In the genomic region with DNA sequence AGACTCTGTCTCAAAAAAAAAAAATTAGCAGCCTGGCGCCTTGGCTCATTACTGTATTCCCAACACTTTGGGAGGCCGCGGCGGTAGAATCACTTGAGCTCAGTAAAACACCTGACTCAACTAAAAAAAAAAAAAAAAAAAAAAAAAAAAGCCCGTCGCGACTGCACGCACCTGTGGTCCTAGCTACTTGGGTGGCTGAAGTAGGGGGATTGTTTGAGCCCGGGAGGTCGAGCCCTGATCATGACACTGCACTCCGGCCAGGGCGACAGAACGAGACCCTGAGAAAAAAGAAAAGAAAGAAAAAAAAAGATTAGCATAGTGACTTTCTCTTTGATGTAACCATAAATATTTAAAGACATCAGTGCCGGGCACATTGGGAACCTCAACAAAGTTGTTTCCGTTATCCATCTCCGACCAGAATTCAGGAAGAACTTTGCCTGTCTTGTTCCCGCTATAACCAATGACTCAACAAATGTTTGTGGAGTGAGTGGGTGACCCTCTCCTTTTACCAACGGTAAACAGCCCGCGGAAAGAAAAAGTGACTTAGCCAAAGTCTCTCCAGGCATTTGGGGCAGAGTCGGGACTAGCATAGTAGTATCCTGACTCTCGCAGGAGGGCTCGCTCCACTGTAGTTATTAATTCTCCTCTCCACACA, we compare ENCODE assay signal across 8 cellular contexts. TPM values are rescaled to one million over a fixed set of nuclear protein-coding genes. Genes with fewer than 3 reads are reported as not detected.
A peak's percentile ranks its signal among the peaks of the same experiment; 100 is the strongest.
DNase-seq lines count a peak whose midpoint lies in the region; ATAC-seq, FAIRE-seq and TF ChIP-seq lines count a peak whose summit lies in the region.

No MANE protein-coding gene starts in this region.

- TF ChIP-seq POLR2A in body of pancreas (IDR thresholded peaks at IDR 0.05) = no peak

- no peak for TF ChIP-seq CTCF in body of pancreas (IDR thresholded peaks at IDR 0.05)
- no peak for TF ChIP-seq CTCF in kidney (IDR thresholded peaks at IDR 0.05; ENCODE audit: borderline replicate concordance, extremely low read depth, insufficient read depth)

- H3K27ac ChIP-seq in body of pancreas = peak overlapping the region; percentile 26 to 76 (median 72)
- peak overlapping the region; percentile 69 to 86 for H3K27ac ChIP-seq in kidney (ENCODE audit: low read depth in 2 of 2, low read length in 2 of 2)

- H3K9me3 Mint-ChIP-seq in stimulated activated naive B cell treated with anti-CD40 and anti-IgM and Interleukin-4, amounts not matched to agents 10 μg/mL and 1 μg/mL and 100 μg/mL, for 72 hours = no peaks in the 10 kb centered on the region

- no peaks in the 10 kb centered on the region for H3K9me3 ChIP-seq in body of pancreas
- H3K9me3 ChIP-seq in kidney (ENCODE audit: control insufficient read depth in 1 of 2, low read length in 2 of 2) = no peaks in the 10 kb centered on the region

- H3K4me3 ChIP-seq in body of pancreas = peak overlapping the region; percentile 64 to 71
- H3K4me3 ChIP-seq in kidney (ENCODE audit: low read length in 2 of 2) = peak overlapping the region; percentile 93 to 100

- no peaks in the 10 kb centered on the region for H3K27me3 Mint-ChIP-seq in stimulated activated naive B cell treated with anti-CD40 and anti-IgM and Interleukin-4, amounts not matched to agents 10 μg/mL and 1 μg/mL and 100 μg/mL, for 72 hours

- peak overlapping the region; percentile 94 for H3K27ac Mint-ChIP-seq in stimulated activated naive B cell treated with anti-CD40 and anti-IgM and Interleukin-4, amounts not matched to agents 10 μg/mL and 1 μg/mL and 100 μg/mL, for 72 hours

- H3K4me1 ChIP-seq in body of pancreas (peaks cover 36% of the 10 kb centered on the region), kidney (ENCODE audit: control insufficient read depth in 1 of 2, insufficient read depth in 1 of 2, low read depth in 1 of 2, low read length in 2 of 2) (peaks cover 6 to 15% of the 10 kb centered on the region in 2 donors)

- H3K36me3 Mint-ChIP-seq in stimulated activated naive B cell treated with anti-CD40 and anti-IgM and Interleukin-4, amounts not matched to agents 10 μg/mL and 1 μg/mL and 100 μg/mL, for 72 hours = peaks cover 16 to 17% of the 10 kb centered on the region in 2 donors

- peak overlapping the region; percentile 57 to 99 for H3K9ac ChIP-seq in kidney (ENCODE audit: low read length in 2 of 2)

- H3K36me3 ChIP-seq in body of pancreas (replicated peaks in 1 of 2; ENCODE audit: insufficient read depth in 1 of 2, low read depth in 2 of 2) = no peaks in the 10 kb centered on the region
- peaks cover 5 to 7% of the 10 kb centered on the region in 2 donors for H3K36me3 ChIP-seq in kidney (ENCODE audit: control insufficient read depth in 1 of 2, insufficient read depth in 2 of 2, low read length in 2 of 2)

- peak overlapping the region; percentile 91 for H3K4me3 Mint-ChIP-seq in stimulated activated naive B cell treated with anti-CD40 and anti-IgM and Interleukin-4, amounts not matched to agents 10 μg/mL and 1 μg/mL and 100 μg/mL, for 72 hours

- intact Hi-C loops in body of pancreas (cut with DNase I) = no loop called here
- intact Hi-C loops in kidney (cut with DNase I) = no loop called here

- FAIRE-seq in RCC 7860 (lab: Jason Lieb, UNC) = no peak
- FAIRE-seq in kidney (lab: Jason Lieb, UNC) = no peak

- no peaks in the 10 kb centered on the region for H3K27me3 ChIP-seq in body of pancreas

- WGBS in body of pancreas, 2 donors = 2 to 4% methylated on average over 23 of the region's 23 CpGs

- DNase-seq in activated CD8-positive, alpha-beta memory T cell treated with anti-CD3 and anti-CD28 coated beads for 24 hours = peak; percentile 76
- DNase-seq in activated CD8-positive, alpha-beta memory T cell treated with anti-CD3 and anti-CD28 coated beads, Interleukin-2, amount 50 U/mL, for 48 hours = no peak
- peak; percentile 56 for DNase-seq in RCC 7860 (ENCODE audit: low spot score)
- DNase-seq in body of pancreas = peak in 2 of 4 donors; percentile 18 to 29
- DNase-seq in kidney = no peak
- DNase-seq in stimulated activated naive B cell treated with anti-CD40 and anti-IgM and Interleukin-4, amounts not matched to agents 10 μg/mL and 1 μg/mL and 100 μg/mL, for 72 hours = no peak
- DNase-seq in NCI-H2081 treated with DMSO at 0.1 percent for 48 hours (lab: John Stamatoyannopoulos, UW) = no peak

- peaks cover 16 to 31% of the 10 kb centered on the region in 2 donors for H3K4me1 Mint-ChIP-seq in stimulated activated naive B cell treated with anti-CD40 and anti-IgM and Interleukin-4, amounts not matched to agents 10 μg/mL and 1 μg/mL and 100 μg/mL, for 72 hours

- ATAC-seq in HG02884 (IDR thresholded peaks at IDR 0.05; ENCODE audit: unreplicated experiment) (peak; percentile 56), body of pancreas (peak; percentile 74)
- peak; percentile 60 to 66 for ATAC-seq in stimulated activated naive B cell treated with anti-CD40 and anti-IgM and Interleukin-4, amounts not matched to agents 10 μg/mL and 1 μg/mL and 100 μg/mL, for 72 hours (replicated peaks)

RNA-seq across cellular contexts. Expression of gene MED28, which starts 0.6 kb away (rescaled TPM):
- total RNA-seq in body of pancreas = 10 to 100 TPM in 1 of 2 donors, 1 to 10 TPM in 1; 8.8 to 19.8 TPM
- total RNA-seq in kidney = 45.2 TPM
- 26.1 TPM for polyA plus RNA-seq in kidney (ENCODE audit: insufficient read depth, low read depth, low replicate concordance)

RNA-seq across cellular contexts. Expression of gene LAP3, which starts 36.9 kb away (rescaled TPM):
- total RNA-seq in body of pancreas (10 to 100 TPM; 28.0 to 28.8 TPM), kidney (108 TPM)
- polyA plus RNA-seq in kidney (ENCODE audit: insufficient read depth, low read depth, low replicate concordance) = 123 TPM

Comparison
In these comparisons a context has a peak if more than half of its experiments do, and no peak if none do; other contexts are left out.
1. DNase-seq: peak in activated CD8-positive, alpha-beta memory T cell treated with anti-CD3 and anti-CD28 coated beads for 24 hours (single experiment) and RCC 7860 (single experiment); none in activated CD8-positive, alpha-beta memory T cell treated with anti-CD3 and anti-CD28 coated beads, Interleukin-2, amount 50 U/mL, for 48 hours (single experiment), kidney (single experiment), stimulated activated naive B cell treated with anti-CD40 and anti-IgM and Interleukin-4, amounts not matched to agents 10 μg/mL and 1 μg/mL and 100 μg/mL, for 72 hours (single experiment) and NCI-H2081 treated with DMSO at 0.1 percent for 48 hours (single experiment).
2. Peak in every context shown above with its lines, with median percentiles within 50 percentile points of each other: ATAC-seq.